Comparison of ENCODE assay signal across 25 cellular contexts in genomic region chr11:127931811-127932210, GRCh38.
"Had no signal": no experiment of that assay in that cellular context is flagged by ENCODE, and none has a peak within 500 bp of the region (broad histone marks: within the 10 kb centered on the region; RNA-seq: fewer than 3 reads in every experiment).

No MANE protein-coding gene starts in this region.

- H3K36me3 Mint-ChIP-seq: immature natural killer cell, mesothelial cell of epicardium had no signal

- H3K4me1 Mint-ChIP-seq: immature natural killer cell, mesothelial cell of epicardium had no signal

- H3K9me3 ChIP-seq: colonic mucosa, esophagus muscularis mucosa, gastrocnemius medialis, heart right ventricle, left lung, lower lobe of right lung, mucosa of descending colon had no signal

- H2AFZ ChIP-seq: hepatocyte had no signal

- H3K27ac ChIP-seq: colonic mucosa, dorsolateral prefrontal cortex, esophagus muscularis mucosa, foreskin keratinocyte, gastrocnemius medialis, heart right ventricle, hepatocyte, left lung, lower lobe of right lung had no signal

- H3K79me2 ChIP-seq: hepatocyte had no signal

- DNase-seq: colonic mucosa; cortex of kidney; dorsolateral prefrontal cortex; effector CD4-positive, alpha-beta T cell; effector memory CD4-positive, alpha-beta T cell; foreskin keratinocyte; gastrocnemius medialis; glutamatergic neuron; head of caudate nucleus; heart right ventricle; hypothalamus; immature natural killer cell; islet precursor cell; kidney; kidney glomerular epithelial cell; left cardiac atrium; left lung; left ventricle myocardium superior; lower lobe of right lung; mesenchymal stem cell; mucosa of descending colon had no signal

- H3K4me2 ChIP-seq: hepatocyte had no signal

- H3K4me3 Mint-ChIP-seq: dendritic cell treated with granulocyte-macrophage colony-stimulating factor and Interleukin-4, amounts not matched to agents 40 ng/mL and 50 ng/mL, for 4 days; immature natural killer cell; mesothelial cell of epicardium had no signal

- H3K36me3 ChIP-seq: colonic mucosa, esophagus muscularis mucosa, gastrocnemius medialis, heart right ventricle, left lung, lower lobe of right lung had no signal

- ATAC-seq: foreskin keratinocyte, gastrocnemius medialis, heart right ventricle, left cardiac atrium, left lung, left ventricle myocardium superior, lower lobe of right lung, mucosa of descending colon had no signal

- H3K4me1 ChIP-seq: colonic mucosa, esophagus muscularis mucosa, foreskin keratinocyte, gastrocnemius medialis, heart right ventricle, left lung, lower lobe of right lung had no signal

- H3K27ac Mint-ChIP-seq: dendritic cell treated with granulocyte-macrophage colony-stimulating factor and Interleukin-4, amounts not matched to agents 40 ng/mL and 50 ng/mL, for 4 days; immature natural killer cell; mesothelial cell of epicardium had no signal

- H3K27me3 Mint-ChIP-seq: dendritic cell treated with granulocyte-macrophage colony-stimulating factor and Interleukin-4, amounts not matched to agents 40 ng/mL and 50 ng/mL, for 4 days had no signal

- H3K9me3 Mint-ChIP-seq: immature natural killer cell had no signal

- H3K27me3 ChIP-seq: colonic mucosa, esophagus muscularis mucosa, foreskin keratinocyte, gastrocnemius medialis, hepatocyte, left lung had no signal

- H3K4me3 ChIP-seq: colonic mucosa, dorsolateral prefrontal cortex, esophagus muscularis mucosa, gastrocnemius medialis, heart right ventricle, hepatocyte, left lung, lower lobe of right lung, mucosa of descending colon had no signal
